In genomic region chr14:23286020-23286903, GRCh38 we compare ENCODE assay signal across 8 cellular contexts. TPM values are rescaled to one million over a fixed set of nuclear protein-coding genes. Genes with fewer than 3 reads are reported as not detected.
DNase-seq lines count a peak whose midpoint lies in the region; ATAC-seq and TF ChIP-seq lines count a peak whose summit lies in the region.

HOMEZ (minus strand) TSS chr14:23286132; CDS start chr14:23285952, 180 bp downstream.

- ATAC-seq in GM21381 (IDR thresholded peaks at IDR 0.05; ENCODE audit: unreplicated experiment) = peak; percentile 96
- peak; percentile 99 for ATAC-seq in activated CD8-positive, alpha-beta memory T cell treated with anti-CD3 and anti-CD28 coated beads, Interleukin-2, amount 10 ng/mL, durations not matched to agents 7 days and 5 days

- peak within 1 kb of the TSS; percentile 90 for H3K4me3 Mint-ChIP-seq in Caco-2 (ENCODE audit: unreplicated experiment)
- peak within 1 kb of the TSS; percentile 86 for H3K4me3 Mint-ChIP-seq in activated CD8-positive, alpha-beta memory T cell treated with anti-CD3 and anti-CD28 coated beads, Interleukin-2, amount 10 ng/mL, durations not matched to agents 7 days and 5 days
- peak within 1 kb of the TSS; percentile 90 for H3K4me3 Mint-ChIP-seq in endodermal cell
- peak within 1 kb of the TSS; percentile 96 for H3K4me3 Mint-ChIP-seq in mesothelial cell of epicardium

- POLR2A ChIA-PET in Caco-2 (lab: Charles Lee) = interaction anchor here (1.1 to 2.3 kb wide), 3 partner anchors 15 to 35 kb away, joined by 6 to 31 read pairs (median 12); partner anchors contain the start of genes BCL2L2 and PABPN1

- WGBS in endodermal cell (ENCODE audit: insufficient coverage in 1 of 2, insufficient read length in 1 of 2), 2 experiments = 0 to 1% methylated on average over 36 to 53 of the region's 53 CpGs

- TSS peak; percentile 90 for BruUV-seq in Caco-2 (replicated peaks; lab: Mats Ljungman, UMichigan)

- DNase-seq in Caco-2 = peak; percentile 99
- DNase-seq in HUDEP-2 (lab: John Stamatoyannopoulos, UW; ENCODE audit: unreplicated experiment in 76 of 76) = peak in 75 of 76 experiments; percentile 65 to 99 (median 96)
- peak; percentile 93 for DNase-seq in NT2/D1 (ENCODE audit: low read depth, low spot score)
- peak; percentile 99 for DNase-seq in activated CD8-positive, alpha-beta memory T cell treated with anti-CD3 and anti-CD28 coated beads, Interleukin-2, amount 10 ng/mL, durations not matched to agents 7 days and 5 days
- peak; percentile 99 for DNase-seq in endodermal cell
- DNase-seq in mesothelial cell of epicardium (ENCODE audit: low spot score in 2 of 2, unreplicated experiment in 2 of 2) = peak; percentile 92 to 95
- DNase-seq in stimulated activated CD8-positive, alpha-beta memory T cell treated with anti-CD3 and anti-CD28 coated beads, Interleukin-15, amount 100 ng/mL, for 48 hours (ENCODE audit: low read depth in 2 of 2) = peak; percentile 98 to 99

- H3K36me3 ChIP-seq in Caco-2 (ENCODE audit: control insufficient read depth, insufficient read depth, low read length) (no peaks in the 10 kb centered on the region), NT2/D1 (ENCODE audit: insufficient read depth, insufficient read length, low read length) (peaks cover 5% of the 10 kb centered on the region), endodermal cell (ENCODE audit: control insufficient read depth, insufficient read depth, low read length) (no peaks in the 10 kb centered on the region)

- intact Hi-C loops in Caco-2 (cut with micrococcal nuclease; ENCODE audit: unreplicated experiment) = loop anchor here (1.0 to 2.0 kb wide), 6 partner anchors 9 to 49 kb away; partner anchors contain the start of genes BCL2L2, PABPN1 and RNF212B

- no peaks in the 10 kb centered on the region for H3K27me3 Mint-ChIP-seq in Caco-2 (ENCODE audit: insufficient read depth, unreplicated experiment)
- no peaks in the 10 kb centered on the region for H3K27me3 Mint-ChIP-seq in activated CD8-positive, alpha-beta memory T cell treated with anti-CD3 and anti-CD28 coated beads, Interleukin-2, amount 10 ng/mL, durations not matched to agents 7 days and 5 days
- peaks cover 39% of the 10 kb centered on the region for H3K27me3 Mint-ChIP-seq in endodermal cell (ENCODE audit: insufficient read depth)
- peaks cover 2% of the 10 kb centered on the region for H3K27me3 Mint-ChIP-seq in mesothelial cell of epicardium (ENCODE audit: low read depth)

- no peaks in the 10 kb centered on the region for H3K27me3 ChIP-seq in Caco-2 (replicated peaks; ENCODE audit: control insufficient read depth, insufficient read depth, low read length)
- peaks cover 45% of the 10 kb centered on the region for H3K27me3 ChIP-seq in NT2/D1 (ENCODE audit: insufficient read depth, insufficient read length)
- H3K27me3 ChIP-seq in endodermal cell (ENCODE audit: control insufficient read depth, insufficient read depth, low read length, poor library complexity, severe bottlenecking) = peaks cover 26% of the 10 kb centered on the region

- TF ChIP-seq CTCF in Caco-2 (IDR thresholded peaks at IDR 0.05; ENCODE audit: insufficient read depth in 1 of 2, low read depth in 1 of 2, low read length in 1 of 2, severe bottlenecking in 1 of 2, unreplicated experiment in 1 of 2) (peak in 1 of 2 experiments; percentile 18), endodermal cell (conservative IDR thresholded peaks at IDR 0.05) (peak; percentile 14), mesothelial cell of epicardium (IDR thresholded peaks at IDR 0.05; ENCODE audit: unreplicated experiment) (no peak)

- H3K27ac ChIP-seq in endodermal cell (ENCODE audit: low read depth, low read length) = peak within 1 kb of the TSS; percentile 94

- peak within 1 kb of the TSS; percentile 95 for H3K27ac Mint-ChIP-seq in Caco-2 (ENCODE audit: unreplicated experiment)
- peak within 1 kb of the TSS; percentile 88 for H3K27ac Mint-ChIP-seq in activated CD8-positive, alpha-beta memory T cell treated with anti-CD3 and anti-CD28 coated beads, Interleukin-2, amount 10 ng/mL, durations not matched to agents 7 days and 5 days
- peak within 1 kb of the TSS; percentile 100 for H3K27ac Mint-ChIP-seq in endodermal cell
- peak within 1 kb of the TSS; percentile 99 for H3K27ac Mint-ChIP-seq in mesothelial cell of epicardium

- H3K4me3 ChIP-seq in Caco-2 (ENCODE audit: low read depth, low read length) = peak within 1 kb of the TSS; percentile 75
- peak within 1 kb of the TSS; percentile 81 for H3K4me3 ChIP-seq in NT2/D1 (ENCODE audit: insufficient read length, low read depth)
- H3K4me3 ChIP-seq in endodermal cell (ENCODE audit: low read length) = peak within 1 kb of the TSS; percentile 92

- H3K9me3 ChIP-seq in Caco-2 (no peaks in the 10 kb centered on the region), NT2/D1 (ENCODE audit: insufficient read depth, low read length) (no peaks in the 10 kb centered on the region), endodermal cell (ENCODE audit: control insufficient read depth, low read length) (no peaks in the 10 kb centered on the region)

- H3K4me1 Mint-ChIP-seq in Caco-2 (ENCODE audit: low read depth, unreplicated experiment) = peaks cover 6% of the 10 kb centered on the region
- peaks cover 19% of the 10 kb centered on the region for H3K4me1 Mint-ChIP-seq in activated CD8-positive, alpha-beta memory T cell treated with anti-CD3 and anti-CD28 coated beads, Interleukin-2, amount 10 ng/mL, durations not matched to agents 7 days and 5 days
- H3K4me1 Mint-ChIP-seq in endodermal cell = peaks cover 21% of the 10 kb centered on the region
- H3K4me1 Mint-ChIP-seq in mesothelial cell of epicardium = peaks cover 22% of the 10 kb centered on the region

- CTCF ChIA-PET in Caco-2 (lab: Charles Lee) = interaction anchor here (0.6 to 2.9 kb wide), 11 partner anchors 15 to 255 kb away, joined by 3 to 19 read pairs (median 4); partner anchors contain the start of genes BCL2L2 and PABPN1
- CTCF ChIA-PET in activated CD8-positive, alpha-beta memory T cell treated with anti-CD3 and anti-CD28 coated beads, Interleukin-2, amount 10 ng/mL, durations not matched to agents 7 days and 5 days (lab: Charles Lee) = interaction anchor here (0.7 to 3.6 kb wide), 13 partner anchors 8 to 273 kb away, joined by 3 to 26 read pairs (median 5); partner anchors contain the start of genes PABPN1 and PPP1R3E

- peak within 1 kb of the TSS; percentile 89 for H3K9ac ChIP-seq in NT2/D1 (ENCODE audit: insufficient read length, low read depth)
- H3K9ac ChIP-seq in endodermal cell (ENCODE audit: extremely low read depth, low read length, poor library complexity, severe bottlenecking) = peak within 1 kb of the TSS; percentile 62

- peaks cover 18% of the 10 kb centered on the region for H3K36me3 Mint-ChIP-seq in Caco-2 (ENCODE audit: insufficient read depth, unreplicated experiment)
- H3K36me3 Mint-ChIP-seq in activated CD8-positive, alpha-beta memory T cell treated with anti-CD3 and anti-CD28 coated beads, Interleukin-2, amount 10 ng/mL, durations not matched to agents 7 days and 5 days = peaks cover 2% of the 10 kb centered on the region
- peaks cover 5% of the 10 kb centered on the region for H3K36me3 Mint-ChIP-seq in endodermal cell (ENCODE audit: low read depth)
- no peaks in the 10 kb centered on the region for H3K36me3 Mint-ChIP-seq in mesothelial cell of epicardium

- H3K4me1 ChIP-seq in Caco-2 (0 out of 2 replicates have a peak, but pooled peaks cover 4% of the 10 kb centered on the region), NT2/D1 (ENCODE audit: insufficient read depth, insufficient read length) (peaks cover 4% of the 10 kb centered on the region), endodermal cell (ENCODE audit: control insufficient read depth, insufficient read depth, low read length) (no peaks in the 10 kb centered on the region)

- H3K9me3 Mint-ChIP-seq in Caco-2 (ENCODE audit: unreplicated experiment) = no peaks in the 10 kb centered on the region
- H3K9me3 Mint-ChIP-seq in activated CD8-positive, alpha-beta memory T cell treated with anti-CD3 and anti-CD28 coated beads, Interleukin-2, amount 10 ng/mL, durations not matched to agents 7 days and 5 days (ENCODE audit: low read depth) = no peaks in the 10 kb centered on the region
- H3K9me3 Mint-ChIP-seq in endodermal cell = no peaks in the 10 kb centered on the region
- no peaks in the 10 kb centered on the region for H3K9me3 Mint-ChIP-seq in mesothelial cell of epicardium

RNA-seq across cellular contexts. Expression of gene HOMEZ, which starts in this region (rescaled TPM):
- total RNA-seq in Caco-2 (2022) (7.4 and 7.6 TPM in 2 replicates), endodermal cell (10 to 100 TPM; 23.8 to 32.0 TPM), mesothelial cell of epicardium (11.9 to 14.4 TPM (median 13.7 TPM) in 3 replicates)
- 10 to 100 TPM; 11.4 to 12.4 TPM for total RNA-seq in activated CD8-positive, alpha-beta memory T cell treated with anti-CD3 and anti-CD28 coated beads, Interleukin-2, amount 10 ng/mL, durations not matched to agents 7 days and 5 days
- 16.6 TPM for polyA plus RNA-seq in endodermal cell (2013, experiment 1 of 2)
- 15.4 TPM for polyA plus RNA-seq in endodermal cell (2013, experiment 2 of 2)

Comparison
In these comparisons a context has a peak if more than half of its experiments do, and no peak if none do; other contexts are left out.
1. Peak in every context shown above with its lines: DNase-seq, ATAC-seq, H3K4me3 ChIP-seq and H3K27ac ChIP-seq.